ENCODE assay signal across 16 cellular contexts in the genomic region with DNA sequence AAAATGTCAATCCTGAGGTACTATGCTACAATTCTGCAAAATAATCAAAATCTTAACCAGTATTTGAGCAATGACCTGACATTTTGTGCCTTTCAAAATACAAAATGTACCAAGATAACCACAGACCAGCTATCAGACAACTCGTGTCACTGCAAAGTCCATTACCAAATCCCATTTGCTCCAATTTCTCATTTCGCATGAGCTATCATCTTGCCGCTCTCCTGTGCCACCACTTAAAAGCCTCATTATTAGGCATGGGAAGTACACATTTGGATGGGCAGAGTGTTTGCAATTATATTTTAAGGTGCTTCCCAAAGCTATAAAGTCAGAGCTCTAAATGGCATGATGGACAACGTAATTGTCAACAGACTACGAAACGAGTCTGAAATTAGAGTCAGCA.
"Had no signal": no experiment of that assay in that cellular context is flagged by ENCODE, and none has a peak within 500 bp of the region (broad histone marks: within the 10 kb centered on the region; RNA-seq: fewer than 3 reads in every experiment).

No MANE protein-coding gene starts in this region.

- H3K4me1 ChIP-seq: breast epithelium, pancreas had no signal

- DNase-seq: activated CD4-positive, alpha-beta T cell treated with anti-CD3 and anti-CD28 coated beads for 1 hour; activated CD4-positive, alpha-beta T cell treated with anti-CD3 and anti-CD28 coated beads, Interleukin-2, amount 50 U/mL, for 4 hours; activated effector memory CD4-positive, alpha-beta T cell treated with anti-CD3 and anti-CD28 coated beads, Interleukin-2, amount 50 U/mL, for 16 hours; activated naive CD4-positive, alpha-beta T cell treated with anti-CD3 and anti-CD28 coated beads, Interleukin-2, amount 50 U/mL, for 16 hours; activated T-cell treated with anti-CD3 and anti-CD28 coated beads, Interleukin-2, amount 50 U/mL, for 72 hours; effector memory CD8-positive, alpha-beta T cell; hypothalamus; islet precursor cell; left lung; naive thymus-derived CD8-positive, alpha-beta T cell; pancreas; sigmoid colon; stimulated activated naive B cell treated with anti-CD40 and anti-IgM and Interleukin-4, amounts not matched to agents 10 μg/mL and 1 μg/mL and 100 μg/mL, for 72 hours; T-helper 2 cell; WERI-Rb-1 had no signal

- H3K9me3 ChIP-seq: breast epithelium, left lung, pancreas, sigmoid colon had no signal

- H3K36me3 ChIP-seq: breast epithelium, left lung, pancreas, sigmoid colon, WERI-Rb-1 had no signal

- H3K27me3 ChIP-seq: breast epithelium, left lung, pancreas, sigmoid colon had no signal

- H3K4me3 ChIP-seq: breast epithelium, left lung, pancreas, sigmoid colon had no signal

- H3K27ac ChIP-seq: pancreas, sigmoid colon, WERI-Rb-1 had no signal

- ATAC-seq: activated T-cell treated with anti-CD3 and anti-CD28 coated beads, Interleukin-2, amount 50 U/mL, for 72 hours; effector memory CD8-positive, alpha-beta T cell; naive thymus-derived CD8-positive, alpha-beta T cell; stimulated activated naive B cell treated with anti-CD40 and anti-IgM and Interleukin-4, amounts not matched to agents 10 μg/mL and 1 μg/mL and 100 μg/mL, for 72 hours had no signal
